Comparison of ENCODE assay signal across 9 cellular contexts in genomic region chr7:92880212-92881090, GRCh38. TPM values are rescaled to one million over a fixed set of nuclear protein-coding genes. Genes with fewer than 3 reads are reported as not detected.
DNase-seq lines count a peak whose midpoint lies in the region; ATAC-seq lines count a peak whose summit lies in the region.
"Had no signal": no experiment of that assay in that cellular context is flagged by ENCODE, and none has a peak within 500 bp of the region (broad histone marks: within the 10 kb centered on the region; RNA-seq: fewer than 3 reads in every experiment).

No MANE protein-coding gene starts in this region.

- CTCF ChIA-PET in activated CD4-positive, alpha-beta memory T cell treated with anti-CD3 and anti-CD28 coated beads for 36 hours (lab: Charles Lee): no interaction called here

- intact Hi-C loops in activated CD4-positive, alpha-beta memory T cell treated with anti-CD3 and anti-CD28 coated beads for 36 hours (cut with micrococcal nuclease): loop anchor here (1.0 kb wide), 2 partner anchors 175 to 259 kb away; no protein-coding TSS in a partner anchor

- peaks cover 20% of the 10 kb centered on the region for H3K9me3 Mint-ChIP-seq in activated CD4-positive, alpha-beta memory T cell treated with anti-CD3 and anti-CD28 coated beads for 36 hours

- H3K27me3 Mint-ChIP-seq in activated CD4-positive, alpha-beta memory T cell treated with anti-CD3 and anti-CD28 coated beads for 36 hours: no peaks in the 10 kb centered on the region
- H3K27me3 Mint-ChIP-seq: central memory CD8-positive, alpha-beta T cell had no signal

- peak; percentile 61 for ATAC-seq in HG02763 (IDR thresholded peaks at IDR 0.05; ENCODE audit: unreplicated experiment)
- ATAC-seq in HG03457 (IDR thresholded peaks at IDR 0.05; ENCODE audit: unreplicated experiment): no peak
- no peak for ATAC-seq in HG03095 (IDR thresholded peaks at IDR 0.05; ENCODE audit: unreplicated experiment)
- ATAC-seq in HG02870 (IDR thresholded peaks at IDR 0.05; ENCODE audit: unreplicated experiment): no peak

- H3K36me3 Mint-ChIP-seq in activated CD4-positive, alpha-beta memory T cell treated with anti-CD3 and anti-CD28 coated beads for 36 hours: peaks cover 3% of the 10 kb centered on the region

- H3K4me1 Mint-ChIP-seq in activated CD4-positive, alpha-beta memory T cell treated with anti-CD3 and anti-CD28 coated beads for 36 hours (ENCODE audit: low read depth): peaks cover 36% of the 10 kb centered on the region

- POLR2A ChIA-PET in activated CD4-positive, alpha-beta memory T cell treated with anti-CD3 and anti-CD28 coated beads for 36 hours (lab: Charles Lee): interaction anchor here (0.6 kb wide), 1 partner anchor 44 kb away, joined by 3 read pairs; the partner anchor contains the start of gene CDK6

- no peak overlapping the region for H3K4me3 Mint-ChIP-seq in activated CD4-positive, alpha-beta memory T cell treated with anti-CD3 and anti-CD28 coated beads for 36 hours
- H3K4me3 Mint-ChIP-seq: central memory CD8-positive, alpha-beta T cell had no signal

- DNase-seq in GDM1 (lab: John Stamatoyannopoulos, UW) (peak; percentile 12), iris pigment epithelial cell (ENCODE audit: low read depth) (peak; percentile 17), NCI-H187 (lab: John Stamatoyannopoulos, UW) (no peak)
- DNase-seq in activated CD4-positive, alpha-beta memory T cell treated with anti-CD3 and anti-CD28 coated beads for 36 hours: peak; percentile 44

- no peak overlapping the region for H3K27ac Mint-ChIP-seq in activated CD4-positive, alpha-beta memory T cell treated with anti-CD3 and anti-CD28 coated beads for 36 hours

RNA-seq across cellular contexts. Expression of gene CDK6, which starts 44.1 kb away (rescaled TPM):
- total RNA-seq in activated CD4-positive, alpha-beta memory T cell treated with anti-CD3 and anti-CD28 coated beads for 36 hours: 100 to 1,000 TPM; 131 to 132 TPM

Comparison
In these comparisons a context has a peak if more than half of its experiments do, and no peak if none do; other contexts are left out.
1. DNase-seq: peak in GDM1 (single experiment), activated CD4-positive, alpha-beta memory T cell treated with anti-CD3 and anti-CD28 coated beads for 36 hours (single experiment) and iris pigment epithelial cell (single experiment); none in NCI-H187 (0 of 2).